In the genomic region with DNA sequence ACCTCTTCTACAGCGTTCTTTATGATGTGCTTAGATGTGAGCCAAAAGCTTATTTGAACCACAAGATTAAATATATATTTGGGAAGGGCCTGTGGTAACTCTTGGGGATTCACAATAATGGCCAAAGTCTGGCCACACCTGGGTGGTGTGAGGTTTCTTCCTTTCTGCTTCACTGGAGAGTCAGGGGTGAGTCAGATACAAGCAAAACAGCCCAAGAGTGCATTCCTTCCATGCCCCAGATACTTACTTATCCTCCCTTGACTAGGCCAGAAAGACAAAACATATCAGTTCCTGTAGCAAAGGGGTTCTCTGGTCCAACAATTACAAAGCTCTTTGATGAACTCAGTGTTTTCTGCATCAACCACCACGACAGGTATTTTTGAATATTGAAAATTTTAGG, we compare ENCODE assay signal across 8 cellular contexts. TPM values are rescaled to one million over a fixed set of nuclear protein-coding genes. Genes with fewer than 3 reads are reported as not detected.
DNase-seq lines count a peak whose midpoint lies in the region; ATAC-seq lines count a peak whose summit lies in the region.

No MANE protein-coding gene starts in this region.

- DNase-seq in HCEC 1CT (peak; percentile 85), RPMI7951 (ENCODE audit: low read depth) (peak; percentile 74), left kidney (ENCODE audit: low read depth, low spot score) (peak; percentile 38), NCI-H2107 treated with DMSO at 0.1 percent for 48 hours (lab: John Stamatoyannopoulos, UW; ENCODE audit: unreplicated experiment) (no peak), NCI-H1105 treated with DMSO at 0.1 percent for 48 hours (lab: John Stamatoyannopoulos, UW) (no peak)
- DNase-seq in activated CD8-positive, alpha-beta memory T cell treated with anti-CD3 and anti-CD28 coated beads, Interleukin-2, amount 50 U/mL, for 4 hours, result no peak
- DNase-seq in activated CD4-positive, CD25-positive, alpha-beta regulatory T cell treated with anti-CD3 and anti-CD28 coated beads, Interleukin-2, amount 50 U/mL, for 72 hours, result no peak

- ATAC-seq in GM18498 (IDR thresholded peaks at IDR 0.05; ENCODE audit: unreplicated experiment), result peak; percentile 71

RNA-seq across cellular contexts. Expression of a gene that starts 0.9 kb away (rescaled TPM):
- not detected in 2 replicates for total RNA-seq in RPMI7951 (2014; rRNA removed; shearing (Covaris generic))

RNA-seq across cellular contexts. Expression of a gene that starts 52.2 kb away (rescaled TPM):
- total RNA-seq in RPMI7951 (2014; rRNA removed; shearing (Covaris generic)), result 2.2 and 4.2 TPM in 2 replicates

Comparison
In these comparisons a context has a peak if more than half of its experiments do, and no peak if none do; other contexts are left out.
1. DNase-seq: peak in HCEC 1CT (single experiment), RPMI7951 (single experiment) and left kidney (single experiment); none in NCI-H2107 treated with DMSO at 0.1 percent for 48 hours (single experiment), activated CD8-positive, alpha-beta memory T cell treated with anti-CD3 and anti-CD28 coated beads, Interleukin-2, amount 50 U/mL, for 4 hours (single experiment), activated CD4-positive, CD25-positive, alpha-beta regulatory T cell treated with anti-CD3 and anti-CD28 coated beads, Interleukin-2, amount 50 U/mL, for 72 hours (single experiment) and NCI-H1105 treated with DMSO at 0.1 percent for 48 hours (single experiment).